22 cellular contexts compared by ENCODE assay signal in genomic region chr16:19108409-19109287, GRCh38. TPM values are rescaled to one million over a fixed set of nuclear protein-coding genes. Genes with fewer than 3 reads are reported as not detected.
DNase-seq lines count a peak whose midpoint lies in the region; ATAC-seq and TF ChIP-seq lines count a peak whose summit lies in the region.
"Had no signal": no experiment of that assay in that cellular context is flagged by ENCODE, and none has a peak within 500 bp of the region (broad histone marks: within the 10 kb centered on the region; RNA-seq: fewer than 3 reads in every experiment).

No MANE protein-coding gene starts in this region.

- H2BK15ac ChIP-seq in mesendoderm (replicated peaks; ENCODE audit: low read depth) = no peak overlapping the region

- no peaks in the 10 kb centered on the region for H4K20me1 ChIP-seq in osteoblast (ENCODE audit: insufficient read depth, low read length)

- intact Hi-C loops in Calu3 (cut with micrococcal nuclease; ENCODE audit: unreplicated experiment) = loop anchor here (5.0 kb wide), 1 partner anchor 324 kb away; no protein-coding TSS in a partner anchor
- intact Hi-C loops in activated T-helper 2 cell treated with anti-CD3 and anti-CD28 coated beads, Interferon-gamma antibody, Interleukin-2, Interleukin-4, amounts not matched to agents 10 μg/mL and 5 μg/mL and 100 μg/mL, durations not matched to agents 14 hours and 24 hours and 36 hours (cut with micrococcal nuclease) = no loop called here

- peaks cover 33% of the 10 kb centered on the region for H3K36me3 Mint-ChIP-seq in Calu3 (ENCODE audit: insufficient read depth, unreplicated experiment)
- H3K36me3 Mint-ChIP-seq in activated T-helper 2 cell treated with anti-CD3 and anti-CD28 coated beads, Interferon-gamma antibody, Interleukin-2, Interleukin-4, amounts not matched to agents 10 μg/mL and 5 μg/mL and 100 μg/mL, durations not matched to agents 14 hours and 24 hours and 36 hours (ENCODE audit: low read depth) = peaks cover 2% of the 10 kb centered on the region
- H3K36me3 Mint-ChIP-seq: CD8-positive, alpha-beta T cell had no signal

- H3K79me1 ChIP-seq in mesendoderm (ENCODE audit: low read length) = no peaks in the 10 kb centered on the region

- WGBS in mesendoderm (ENCODE audit: extremely low coverage, insufficient coverage, low lambda C conversion rate) = no CpG with 5 or more reads among the region's 9 CpGs

- CTCF ChIA-PET in Calu3 (lab: Charles Lee) = interaction anchor here (0.6 to 2.2 kb wide), 10 partner anchors 9 to 325 kb away, joined by 3 to 40 read pairs (median 4); partner anchors contain the start of gene TMC7

- H3K18ac ChIP-seq in mesendoderm (ENCODE audit: low read length) = no peak overlapping the region

- H4K8ac ChIP-seq in mesendoderm (ENCODE audit: low read depth, low read length) = no peak overlapping the region

- H3K23ac ChIP-seq in mesendoderm (ENCODE audit: low read length) = no peak overlapping the region

- peaks cover 58% of the 10 kb centered on the region for H3K4me1 Mint-ChIP-seq in Calu3 (ENCODE audit: low read depth, unreplicated experiment)
- peaks cover 26% of the 10 kb centered on the region for H3K4me1 Mint-ChIP-seq in activated T-helper 2 cell treated with anti-CD3 and anti-CD28 coated beads, Interferon-gamma antibody, Interleukin-2, Interleukin-4, amounts not matched to agents 10 μg/mL and 5 μg/mL and 100 μg/mL, durations not matched to agents 14 hours and 24 hours and 36 hours (ENCODE audit: low read depth)

- no peak overlapping the region for H2BK120ac ChIP-seq in mesendoderm (ENCODE audit: low read depth, low read length)

- H3K4me3 Mint-ChIP-seq in Calu3 (ENCODE audit: low read depth, unreplicated experiment) = peak overlapping the region; percentile 47
- no peak overlapping the region for H3K4me3 Mint-ChIP-seq in activated T-helper 2 cell treated with anti-CD3 and anti-CD28 coated beads, Interferon-gamma antibody, Interleukin-2, Interleukin-4, amounts not matched to agents 10 μg/mL and 5 μg/mL and 100 μg/mL, durations not matched to agents 14 hours and 24 hours and 36 hours (ENCODE audit: low read depth)
- H3K4me3 Mint-ChIP-seq: activated CD8-positive, alpha-beta T cell treated with anti-CD3 and anti-CD28 coated beads for 36 hours; CD8-positive, alpha-beta T cell; neural crest cell had no signal

- H3K27me3 Mint-ChIP-seq in Calu3 (ENCODE audit: unreplicated experiment) = no peaks in the 10 kb centered on the region
- H3K27me3 Mint-ChIP-seq in activated T-helper 2 cell treated with anti-CD3 and anti-CD28 coated beads, Interferon-gamma antibody, Interleukin-2, Interleukin-4, amounts not matched to agents 10 μg/mL and 5 μg/mL and 100 μg/mL, durations not matched to agents 14 hours and 24 hours and 36 hours (ENCODE audit: low read depth) = no peaks in the 10 kb centered on the region

- H3K36me3 ChIP-seq in osteoblast (ENCODE audit: insufficient read depth, low read length) (no peaks in the 10 kb centered on the region), mesendoderm (ENCODE audit: control insufficient read depth, insufficient read depth, low read length) (no peaks in the 10 kb centered on the region)

- H3K4me1 ChIP-seq in osteoblast (ENCODE audit: insufficient read depth, low read length) (peaks cover 7% of the 10 kb centered on the region), mesendoderm (ENCODE audit: control insufficient read depth, low read depth, low read length) (peaks cover 2% of the 10 kb centered on the region)

- no peaks in the 10 kb centered on the region for H3K9me3 ChIP-seq in osteoblast (ENCODE audit: low read depth, low read length)

- no peak overlapping the region for H4K5ac ChIP-seq in mesendoderm (ENCODE audit: low read length)

- H3K27ac ChIP-seq in osteoblast (ENCODE audit: low read depth, low read length) (no peak overlapping the region), mesendoderm (ENCODE audit: low read depth, low read length) (no peak overlapping the region)
- H3K27ac ChIP-seq: GM23248 had no signal

- no peak overlapping the region for H3K56ac ChIP-seq in mesendoderm (ENCODE audit: low read length)

- DNase-seq in Calu3 (no peak), osteoblast (ENCODE audit: insufficient read length, low spot score, missing footprints) (peak; percentile 37), H4 (ENCODE audit: low spot score) (no peak), mesendoderm (no peak)
- DNase-seq in activated T-helper 2 cell treated with anti-CD3 and anti-CD28 coated beads, Interferon-gamma antibody, Interleukin-2, Interleukin-4, amounts not matched to agents 10 μg/mL and 5 μg/mL and 100 μg/mL, durations not matched to agents 14 hours and 24 hours and 36 hours (ENCODE audit: low spot score) = no peak
- no peak for DNase-seq in effector CD8-positive, alpha-beta T cell (lab: John Stamatoyannopoulos, UW)
- DNase-seq in stimulated activated CD8-positive, alpha-beta memory T cell treated with anti-CD3 and anti-CD28 coated beads, Interleukin-4, amount 100 ng/mL, for 48 hours = no peak
- DNase-seq: activated naive CD4-positive, alpha-beta T cell treated with Interleukin-2 at 50 U/mL for 16 hours; activated T-cell treated with anti-CD3 and anti-CD28 coated beads, Interleukin-2, amount 50 U/mL, for 1 hour; CD8-positive, alpha-beta T cell; central memory CD4-positive, alpha-beta T cell; foreskin melanocyte; left ventricle myocardium superior; NCI-H1105 treated with DMSO at 0.1 percent for 48 hours; NCI-H524 treated with DMSO at 0.1 percent for 48 hours; stimulated activated CD4-positive, alpha-beta T cell treated with anti-CD3 and anti-CD28 coated beads, Interleukin-1b, Interleukin-23, amount 100 ng/mL, for 48 hours; stimulated activated naive CD4-positive, alpha-beta T cell had no signal

- no peak overlapping the region for H2AFZ ChIP-seq in osteoblast (ENCODE audit: low read length)
- H2AFZ ChIP-seq: GM23248 had no signal

- peak overlapping the region; percentile 91 for H3K27ac Mint-ChIP-seq in Calu3 (ENCODE audit: unreplicated experiment)
- H3K27ac Mint-ChIP-seq in activated T-helper 2 cell treated with anti-CD3 and anti-CD28 coated beads, Interferon-gamma antibody, Interleukin-2, Interleukin-4, amounts not matched to agents 10 μg/mL and 5 μg/mL and 100 μg/mL, durations not matched to agents 14 hours and 24 hours and 36 hours = peak overlapping the region; percentile 22
- H3K27ac Mint-ChIP-seq: activated CD8-positive, alpha-beta T cell treated with anti-CD3 and anti-CD28 coated beads for 36 hours; CD8-positive, alpha-beta T cell had no signal

- H2BK5ac ChIP-seq in mesendoderm (ENCODE audit: low read length) = no peak overlapping the region

- H3K4me2 ChIP-seq in osteoblast (ENCODE audit: insufficient read depth, low read length) (no peak overlapping the region), mesendoderm (ENCODE audit: low read length) (no peak overlapping the region)

- H3K4me3 ChIP-seq in osteoblast (ENCODE audit: insufficient read depth, low read length) = no peak overlapping the region
- H3K4me3 ChIP-seq in mesendoderm (ENCODE audit: low read length) = no peak overlapping the region
- H3K4me3 ChIP-seq: GM23248 had no signal

- H3K27me3 ChIP-seq in osteoblast (ENCODE audit: insufficient read depth, low read length) (no peaks in the 10 kb centered on the region), mesendoderm (ENCODE audit: insufficient read depth, low read length, poor library complexity) (no peaks in the 10 kb centered on the region)

- H3K4ac ChIP-seq in mesendoderm (ENCODE audit: low read depth, low read length) = no peak overlapping the region

- H2AK5ac ChIP-seq in mesendoderm (ENCODE audit: low read length) = no peak overlapping the region

- H3K79me2 ChIP-seq in osteoblast (ENCODE audit: insufficient read depth, low read length) (no peaks in the 10 kb centered on the region), mesendoderm (ENCODE audit: control insufficient read depth, insufficient read depth, low read length) (no peaks in the 10 kb centered on the region)

- TF ChIP-seq CTCF in Calu3 (IDR thresholded peaks at IDR 0.05; ENCODE audit: unreplicated experiment) (no peak), osteoblast (IDR thresholded peaks at IDR 0.05; ENCODE audit: extremely low read depth, low read depth, low read length) (no peak)

- peak; percentile 39 for ATAC-seq in GM21423 (IDR thresholded peaks at IDR 0.05; ENCODE audit: unreplicated experiment)
- ATAC-seq: activated CD8-positive, alpha-beta T cell treated with anti-CD3 and anti-CD28 coated beads for 36 hours; CD8-positive, alpha-beta T cell; Right ventricle myocardium inferior had no signal

- no TSS peak for BruUV-seq in Calu3 (replicated peaks; lab: Mats Ljungman, UMichigan)

- no peak overlapping the region for H3K9ac ChIP-seq in mesendoderm (ENCODE audit: low read length)
- H3K9ac ChIP-seq: GM23248 had no signal

- no peaks in the 10 kb centered on the region for H3K9me3 Mint-ChIP-seq in Calu3 (ENCODE audit: low read depth, unreplicated experiment)
- no peaks in the 10 kb centered on the region for H3K9me3 Mint-ChIP-seq in activated T-helper 2 cell treated with anti-CD3 and anti-CD28 coated beads, Interferon-gamma antibody, Interleukin-2, Interleukin-4, amounts not matched to agents 10 μg/mL and 5 μg/mL and 100 μg/mL, durations not matched to agents 14 hours and 24 hours and 36 hours
- H3K9me3 Mint-ChIP-seq: activated CD8-positive, alpha-beta T cell treated with anti-CD3 and anti-CD28 coated beads for 36 hours; CD8-positive, alpha-beta T cell; neural crest cell had no signal

RNA-seq across cellular contexts. Expression of gene ITPRIPL2, which starts 5.1 kb away (rescaled TPM):
- total RNA-seq in Calu3 (2022) (73.1 and 86.0 TPM in 2 replicates), osteoblast (58.6 and 59.4 TPM in 2 replicates)
- 44.4 and 48.0 TPM in 2 replicates for total RNA-seq in activated T-helper 2 cell treated with anti-CD3 and anti-CD28 coated beads, Interferon-gamma antibody, Interleukin-2, Interleukin-4, amounts not matched to agents 10 μg/mL and 5 μg/mL and 100 μg/mL, durations not matched to agents 14 hours and 24 hours and 36 hours
- 8.2 and 8.7 TPM in 2 replicates for total RNA-seq in H4 (2014; rRNA removed; shearing (Covaris generic))
- 2.3 TPM for polyA plus RNA-seq in mesendoderm (2013, experiment 1 of 2)
- 2.5 TPM for polyA plus RNA-seq in mesendoderm (2013, experiment 2 of 2)

RNA-seq across cellular contexts. Expression of gene COQ7, which starts 41.2 kb away (rescaled TPM):
- total RNA-seq in Calu3 (2022) = 24.3 and 28.5 TPM in 2 replicates
- 19.5 and 19.7 TPM in 2 replicates for total RNA-seq in activated T-helper 2 cell treated with anti-CD3 and anti-CD28 coated beads, Interferon-gamma antibody, Interleukin-2, Interleukin-4, amounts not matched to agents 10 μg/mL and 5 μg/mL and 100 μg/mL, durations not matched to agents 14 hours and 24 hours and 36 hours
- total RNA-seq in osteoblast = 17.4 and 20.3 TPM in 2 replicates
- 8.2 and 25.8 TPM in 2 replicates for total RNA-seq in H4 (2014; rRNA removed; shearing (Covaris generic))
- polyA plus RNA-seq in mesendoderm (2013, experiment 1 of 2) = 12.6 TPM
- 12.3 TPM for polyA plus RNA-seq in mesendoderm (2013, experiment 2 of 2)

RNA-seq across cellular contexts. Expression of gene SYT17, which starts 59.4 kb away (rescaled TPM):
- 10.6 and 16.6 TPM in 2 replicates for total RNA-seq in Calu3 (2022)
- 0.34 and 0.57 TPM in 2 replicates for total RNA-seq in activated T-helper 2 cell treated with anti-CD3 and anti-CD28 coated beads, Interferon-gamma antibody, Interleukin-2, Interleukin-4, amounts not matched to agents 10 μg/mL and 5 μg/mL and 100 μg/mL, durations not matched to agents 14 hours and 24 hours and 36 hours
- total RNA-seq in osteoblast = under 0.01 and 0.29 TPM in 2 replicates
- total RNA-seq in H4 (2014; rRNA removed; shearing (Covaris generic)) = 2.1 and 3.2 TPM in 2 replicates
- polyA plus RNA-seq in mesendoderm (2013, experiment 1 of 2) = 3.4 TPM
- polyA plus RNA-seq in mesendoderm (2013, experiment 2 of 2) = 3.3 TPM
- total RNA-seq: CD8-positive, alpha-beta T cell; GM23248 had no signal
- polyA plus RNA-seq: GM23248 had no signal
